ENCODE assay signal across 8 cellular contexts in genomic region chr1:86914998-86915736, GRCh38. TPM values are rescaled to one million over a fixed set of nuclear protein-coding genes. Genes with fewer than 3 reads are reported as not detected.
DNase-seq lines count a peak whose midpoint lies in the region; TF ChIP-seq lines count a peak whose summit lies in the region.

No MANE protein-coding gene starts in this region.

- H3K9me3 Mint-ChIP-seq in activated T-helper 1 cell treated with anti-CD3 and anti-CD28 coated beads, Interleukin-12 subunit alpha, Interleukin-12 subunit beta, Interleukin-2, Interleukin-4 antibody, amounts not matched to agents 30 ng/mL and 10 ng/mL and 1 ng/mL, durations not matched to agents 14 hours and 24 hours and 36 hours = no peaks in the 10 kb centered on the region
- H3K9me3 Mint-ChIP-seq in neural progenitor cell = peaks cover 9% of the 10 kb centered on the region

- BruUV-seq in OCI-LY7 (replicated peaks; lab: Mats Ljungman, UMichigan) = no TSS peak

- peaks cover 18% of the 10 kb centered on the region for H3F3A ChIP-seq in neural progenitor cell (ENCODE audit: low read depth)

- H3K27me3 Mint-ChIP-seq in activated T-helper 1 cell treated with anti-CD3 and anti-CD28 coated beads, Interleukin-12 subunit alpha, Interleukin-12 subunit beta, Interleukin-2, Interleukin-4 antibody, amounts not matched to agents 30 ng/mL and 10 ng/mL and 1 ng/mL, durations not matched to agents 14 hours and 24 hours and 36 hours (ENCODE audit: insufficient read depth) = no peaks in the 10 kb centered on the region
- no peaks in the 10 kb centered on the region for H3K27me3 Mint-ChIP-seq in neural progenitor cell (ENCODE audit: insufficient read depth, low read depth)

- H3K79me2 ChIP-seq in OCI-LY7 (ENCODE audit: insufficient read depth, low read depth, low read length) (peaks cover 93% of the 10 kb centered on the region), neural progenitor cell (ENCODE audit: low read depth) (peaks cover 92% of the 10 kb centered on the region)

- H3K4me1 ChIP-seq in OCI-LY7 (ENCODE audit: insufficient read depth, low read length, poor library complexity, severe bottlenecking) = peaks cover 29% of the 10 kb centered on the region
- H3K4me1 ChIP-seq in neural progenitor cell = peaks cover 22% of the 10 kb centered on the region

- peaks cover 18% of the 10 kb centered on the region for H3K36me3 Mint-ChIP-seq in activated T-helper 1 cell treated with anti-CD3 and anti-CD28 coated beads, Interleukin-12 subunit alpha, Interleukin-12 subunit beta, Interleukin-2, Interleukin-4 antibody, amounts not matched to agents 30 ng/mL and 10 ng/mL and 1 ng/mL, durations not matched to agents 14 hours and 24 hours and 36 hours (ENCODE audit: low read depth)
- peaks cover 21% of the 10 kb centered on the region for H3K36me3 Mint-ChIP-seq in neural progenitor cell

- H3K4me1 Mint-ChIP-seq in activated T-helper 1 cell treated with anti-CD3 and anti-CD28 coated beads, Interleukin-12 subunit alpha, Interleukin-12 subunit beta, Interleukin-2, Interleukin-4 antibody, amounts not matched to agents 30 ng/mL and 10 ng/mL and 1 ng/mL, durations not matched to agents 14 hours and 24 hours and 36 hours (ENCODE audit: low read depth) = peaks cover 28% of the 10 kb centered on the region
- peaks cover 22% of the 10 kb centered on the region for H3K4me1 Mint-ChIP-seq in neural progenitor cell

- no peaks in the 10 kb centered on the region for H3K9me2 ChIP-seq in OCI-LY7 (ENCODE audit: insufficient read depth, low read length)

- H3K4me3 ChIP-seq in AG09309 (ENCODE audit: control insufficient read depth, low read depth, low read length) (peak overlapping the region; percentile 67), OCI-LY7 (ENCODE audit: low read depth, low read length, poor library complexity, severe bottlenecking) (peak overlapping the region; percentile 94), neural progenitor cell (peak overlapping the region; percentile 97)

- CTCF ChIA-PET in OCI-LY7 (lab: Charles Lee; ENCODE audit: unreplicated experiment) = interaction anchor here (0.8 to 1.4 kb wide), 3 partner anchors 12 to 170 kb away, joined by 3 to 5 read pairs (median 5); no protein-coding TSS in a partner anchor

- DNase-seq in AG09309 (ENCODE audit: low read depth) (no peak), HS-27A (ENCODE audit: low read depth) (peak; percentile 51), OCI-LY7 (ENCODE audit: low spot score) (peak; percentile 72), fibroblast of the conjunctiva (ENCODE audit: low read depth) (peak; percentile 29), neural progenitor cell (ENCODE audit: low spot score) (peak; percentile 87), stromal cell of bone marrow (ENCODE audit: low read depth) (peak; percentile 25)
- DNase-seq in activated T-helper 1 cell treated with anti-CD3 and anti-CD28 coated beads, Interleukin-12 subunit alpha, Interleukin-12 subunit beta, Interleukin-2, Interleukin-4 antibody, amounts not matched to agents 30 ng/mL and 10 ng/mL and 1 ng/mL, durations not matched to agents 14 hours and 24 hours and 36 hours (ENCODE audit: low spot score) = peak; percentile 19

- TF ChIP-seq CTCF in AG09309 (IDR thresholded peaks at IDR 0.05; ENCODE audit: control insufficient read depth, insufficient read depth, low read depth, low read length, missing control alignments) (no peak), OCI-LY7 (conservative IDR thresholded peaks at IDR 0.05; ENCODE audit: low read length) (no peak), neural progenitor cell (IDR thresholded peaks at IDR 0.05) (no peak)

- peak; percentile 27 for TF ChIP-seq POLR2A in GM19099 (IDR thresholded peaks at IDR 0.05; ENCODE audit: extremely low read depth, insufficient read length, low read depth)

- no peaks in the 10 kb centered on the region for H3K27me3 ChIP-seq in neural progenitor cell

- H3K9me3 ChIP-seq in OCI-LY7 (ENCODE audit: low read length) (peaks cover 15% of the 10 kb centered on the region), neural progenitor cell (ENCODE audit: low read depth) (no peaks in the 10 kb centered on the region)

- peaks cover 52% of the 10 kb centered on the region for H3K36me3 ChIP-seq in OCI-LY7 (ENCODE audit: insufficient read depth, low read length)
- peaks cover 3% of the 10 kb centered on the region for H3K36me3 ChIP-seq in neural progenitor cell

- H2AFZ ChIP-seq in OCI-LY7 (ENCODE audit: low read length) (peak overlapping the region; percentile 60; the same call in 1 of the 2 replicates), neural progenitor cell (replicated peaks) (peak overlapping the region; percentile 83)

- intact Hi-C loops in OCI-LY7 (cut with micrococcal nuclease; ENCODE audit: unreplicated experiment) = loop anchor here (1.0 to 2.0 kb wide), 5 partner anchors 83 to 210 kb away; partner anchors contain the start of gene SH3GLB1
- intact Hi-C loops in activated T-helper 1 cell treated with anti-CD3 and anti-CD28 coated beads, Interleukin-12 subunit alpha, Interleukin-12 subunit beta, Interleukin-2, Interleukin-4 antibody, amounts not matched to agents 30 ng/mL and 10 ng/mL and 1 ng/mL, durations not matched to agents 14 hours and 24 hours and 36 hours (cut with micrococcal nuclease) = loop anchor here (1.0 to 5.0 kb wide), 13 partner anchors 42 to 1976 kb away; partner anchors contain the start of genes BCL10, GTF2B, LMO4 and ODF2L

- H3K27ac ChIP-seq in OCI-LY7 (ENCODE audit: low read depth, low read length, poor library complexity, severe bottlenecking) (peak overlapping the region; percentile 83), neural progenitor cell (peak overlapping the region; percentile 96)

- no peak overlapping the region for H3K27ac Mint-ChIP-seq in activated T-helper 1 cell treated with anti-CD3 and anti-CD28 coated beads, Interleukin-12 subunit alpha, Interleukin-12 subunit beta, Interleukin-2, Interleukin-4 antibody, amounts not matched to agents 30 ng/mL and 10 ng/mL and 1 ng/mL, durations not matched to agents 14 hours and 24 hours and 36 hours
- no peak overlapping the region for H3K27ac Mint-ChIP-seq in neural progenitor cell

- H3K4me3 Mint-ChIP-seq in activated T-helper 1 cell treated with anti-CD3 and anti-CD28 coated beads, Interleukin-12 subunit alpha, Interleukin-12 subunit beta, Interleukin-2, Interleukin-4 antibody, amounts not matched to agents 30 ng/mL and 10 ng/mL and 1 ng/mL, durations not matched to agents 14 hours and 24 hours and 36 hours = no peak overlapping the region
- H3K4me3 Mint-ChIP-seq in neural progenitor cell = no peak overlapping the region

- POLR2A ChIA-PET in OCI-LY7 (lab: Charles Lee) = interaction anchor here (0.6 to 7.6 kb wide), 27 partner anchors 12 to 208 kb away, joined by 3 to 44 read pairs (median 5); no protein-coding TSS in a partner anchor

- H3K9ac ChIP-seq in neural progenitor cell = peak overlapping the region; percentile 87

- H4K20me1 ChIP-seq in OCI-LY7 (ENCODE audit: insufficient read depth, low read length) = peaks cover 27% of the 10 kb centered on the region
- H4K20me1 ChIP-seq in neural progenitor cell (ENCODE audit: low read depth) = peaks cover 45% of the 10 kb centered on the region

- H3K4me2 ChIP-seq in OCI-LY7 (ENCODE audit: low read length) (peak overlapping the region; percentile 77), neural progenitor cell (peak overlapping the region; percentile 95)

RNA-seq across cellular contexts. Expression of gene HS2ST1, which starts 0.7 kb away (rescaled TPM):
- 20.9 and 36.7 TPM in 2 replicates for total RNA-seq in OCI-LY7 (2014; rRNA removed; shearing (Covaris generic))
- total RNA-seq in OCI-LY7 (2022) (54.4 and 63.7 TPM in 2 replicates), neural progenitor cell (ENCODE audit: low replicate concordance) (21.1 and 33.2 TPM in 2 replicates)
- total RNA-seq in activated T-helper 1 cell treated with anti-CD3 and anti-CD28 coated beads, Interleukin-12 subunit alpha, Interleukin-12 subunit beta, Interleukin-2, Interleukin-4 antibody, amounts not matched to agents 30 ng/mL and 10 ng/mL and 1 ng/mL, durations not matched to agents 14 hours and 24 hours and 36 hours = 12.1 and 15.0 TPM in 2 replicates

RNA-seq across cellular contexts. Expression of gene SELENOF, which starts 1.2 kb away (rescaled TPM):
- total RNA-seq in OCI-LY7 (2014; rRNA removed; shearing (Covaris generic)) = 93.0 and 99.4 TPM in 2 replicates
- total RNA-seq in OCI-LY7 (2022) (204 and 214 TPM in 2 replicates), neural progenitor cell (ENCODE audit: low replicate concordance) (121 and 241 TPM in 2 replicates)
- 174 and 198 TPM in 2 replicates for total RNA-seq in activated T-helper 1 cell treated with anti-CD3 and anti-CD28 coated beads, Interleukin-12 subunit alpha, Interleukin-12 subunit beta, Interleukin-2, Interleukin-4 antibody, amounts not matched to agents 30 ng/mL and 10 ng/mL and 1 ng/mL, durations not matched to agents 14 hours and 24 hours and 36 hours
